10 cellular contexts compared by ENCODE assay signal in genomic region chr16:56463153-56463552, GRCh38.
"Had no signal": no experiment of that assay in that cellular context is flagged by ENCODE, and none has a peak within 500 bp of the region (broad histone marks: within the 10 kb centered on the region; RNA-seq: fewer than 3 reads in every experiment).

No MANE protein-coding gene starts in this region.

- H3K4me3 ChIP-seq: GM23248, GM23338, HAP-1 had no signal

- FAIRE-seq: H1, H54 had no signal

- H3K9me3 Mint-ChIP-seq: GM23338, H9, HFFc6 had no signal

- H3K27ac Mint-ChIP-seq: GM23338, H9, HFFc6 had no signal

- H3K27ac ChIP-seq: GM23248 had no signal

- H3K4me2 ChIP-seq: GM23338 had no signal

- H3K9ac ChIP-seq: GM23248 had no signal

- H3K4me1 Mint-ChIP-seq: GM23338, H9 had no signal

- H2AFZ ChIP-seq: GM23248, GM23338 had no signal

- H3K4me3 Mint-ChIP-seq: GM23338, H9, HFFc6 had no signal

- DNase-seq: GM23248, H7, H9, HCEC 1CT, HFFc6 had no signal

- H3K9me3 ChIP-seq: HAP-1 had no signal

- ATAC-seq: GM23338, HCT116 had no signal
